ENCODE assay signal across 22 cellular contexts in genomic region chr17:16953347-16953746, GRCh38. TPM values are rescaled to one million over a fixed set of nuclear protein-coding genes. Genes with fewer than 3 reads are reported as not detected.
DNase-seq lines count a peak whose midpoint lies in the region; ATAC-seq and TF ChIP-seq lines count a peak whose summit lies in the region.
"Had no signal": no experiment of that assay in that cellular context is flagged by ENCODE, and none has a peak within 500 bp of the region (broad histone marks: within the 10 kb centered on the region; RNA-seq: fewer than 3 reads in every experiment).

No MANE protein-coding gene starts in this region.

- POLR2A ChIA-PET in activated B cell treated with CpG ODN at 0.5 μM for 24 hours (lab: Charles Lee) = interaction anchor here (1.2 to 5.7 kb wide), 3 partner anchors 17 to 35 kb away, joined by 3 to 25 read pairs (median 9); no protein-coding TSS in a partner anchor

- H3K4me3 Mint-ChIP-seq in IgD-negative memory B cell (peak overlapping the region in 2 of 4 donors; percentile 68 to 80), activated B cell treated with CpG ODN at 0.5 μM for 24 hours (no peak overlapping the region)
- no peak overlapping the region for H3K4me3 Mint-ChIP-seq in activated T-helper 17 cell treated with anti-CD3 and anti-CD28 coated beads, Interleukin-2, amount 50 U/mL, for 72 hours
- H3K4me3 Mint-ChIP-seq: CD8-positive, alpha-beta memory T cell had no signal

- ATAC-seq in activated B cell treated with CpG ODN at 0.5 μM for 24 hours (ENCODE audit: low read depth) (no peak), HG03139 (IDR thresholded peaks at IDR 0.05; ENCODE audit: unreplicated experiment) (no peak)
- ATAC-seq in activated T-helper 17 cell treated with anti-CD3 and anti-CD28 coated beads, Interleukin-2, amount 50 U/mL, for 72 hours (replicated peaks) = no peak
- ATAC-seq: HCT116, Right ventricle myocardium inferior had no signal

- H3K4me1 Mint-ChIP-seq in IgD-negative memory B cell (peaks cover 44 to 55% (median 46%) of the 10 kb centered on the region in 3 donors), activated B cell treated with CpG ODN at 0.5 μM for 24 hours (peaks cover 70% of the 10 kb centered on the region)
- H3K4me1 Mint-ChIP-seq in activated T-helper 17 cell treated with anti-CD3 and anti-CD28 coated beads, Interleukin-2, amount 50 U/mL, for 72 hours = no peaks in the 10 kb centered on the region
- H3K4me1 Mint-ChIP-seq: CD8-positive, alpha-beta memory T cell had no signal

- CTCF ChIA-PET in activated B cell treated with CpG ODN at 0.5 μM for 24 hours (lab: Charles Lee) = interaction anchor here (1.6 kb wide), 1 partner anchor 38 kb away, joined by 5 read pairs; no protein-coding TSS in a partner anchor

- peaks cover 27% of the 10 kb centered on the region for H3K36me3 Mint-ChIP-seq in IgD-negative memory B cell
- H3K36me3 Mint-ChIP-seq in activated B cell treated with CpG ODN at 0.5 μM for 24 hours (ENCODE audit: low read depth) = peaks cover 87% of the 10 kb centered on the region
- no peaks in the 10 kb centered on the region for H3K36me3 Mint-ChIP-seq in activated T-helper 17 cell treated with anti-CD3 and anti-CD28 coated beads, Interleukin-2, amount 50 U/mL, for 72 hours (ENCODE audit: low read depth)

- no peak overlapping the region for H3K4me3 ChIP-seq in foreskin fibroblast (ENCODE audit: low read depth in 1 of 2, low read length in 2 of 2)
- H3K4me3 ChIP-seq: SJSA1 had no signal

- H3K9me3 Mint-ChIP-seq in IgD-negative memory B cell (peaks cover 2 to 10% (median 9%) of the 10 kb centered on the region in 3 donors), activated B cell treated with CpG ODN at 0.5 μM for 24 hours (peaks cover 13% of the 10 kb centered on the region)
- H3K9me3 Mint-ChIP-seq in activated T-helper 17 cell treated with anti-CD3 and anti-CD28 coated beads, Interleukin-2, amount 50 U/mL, for 72 hours = peaks cover 10% of the 10 kb centered on the region

- peaks cover 3% of the 10 kb centered on the region for H3K27me3 Mint-ChIP-seq in IgD-negative memory B cell
- no peaks in the 10 kb centered on the region for H3K27me3 Mint-ChIP-seq in activated B cell treated with CpG ODN at 0.5 μM for 24 hours
- H3K27me3 Mint-ChIP-seq in activated T-helper 17 cell treated with anti-CD3 and anti-CD28 coated beads, Interleukin-2, amount 50 U/mL, for 72 hours = peaks cover 31% of the 10 kb centered on the region

- intact Hi-C loops in activated B cell treated with CpG ODN at 0.5 μM for 24 hours (cut with micrococcal nuclease) = no loop called here

- DNase-seq in AG20443 (ENCODE audit: low spot score) (peak; percentile 1), activated B cell treated with CpG ODN at 0.5 μM for 24 hours (no peak), mesenteric fat pad (ENCODE audit: low spot score) (peak; percentile 30), foreskin fibroblast (no peak)
- DNase-seq: Calu3; CD8-positive, alpha-beta memory T cell; DMS153; GOT3; KG1; NCI-H1417; NCI-H1694 treated with DMSO at 0.1 percent for 48 hours; NCI-H446; NCI-H526 had no signal

- no peak for TF ChIP-seq CTCF in activated B cell treated with CpG ODN at 0.5 μM for 24 hours (IDR thresholded peaks at IDR 0.05)
- no peak for TF ChIP-seq CTCF in foreskin fibroblast (IDR thresholded peaks at IDR 0.05; ENCODE audit: low read depth, low read length)

- peak overlapping the region in 2 of 3 donors; percentile 35 to 93 for H3K27ac Mint-ChIP-seq in IgD-negative memory B cell
- H3K27ac Mint-ChIP-seq in activated B cell treated with CpG ODN at 0.5 μM for 24 hours = peak overlapping the region; percentile 30
- H3K27ac Mint-ChIP-seq in activated T-helper 17 cell treated with anti-CD3 and anti-CD28 coated beads, Interleukin-2, amount 50 U/mL, for 72 hours = no peak overlapping the region
- H3K27ac Mint-ChIP-seq: CD8-positive, alpha-beta memory T cell had no signal

RNA-seq across cellular contexts. Expression of gene TNFRSF13B, which starts 18.6 kb away (rescaled TPM):
- polyA plus RNA-seq in IgD-negative memory B cell = 224 TPM
- total RNA-seq in activated B cell treated with CpG ODN at 0.5 μM for 24 hours (316 and 342 TPM in 2 replicates), mesenteric fat pad (not detected)
- not detected for total RNA-seq in activated T-helper 17 cell treated with anti-CD3 and anti-CD28 coated beads, Interleukin-2, amount 50 U/mL, for 72 hours
- total RNA-seq: A673; Calu3; CD8-positive, alpha-beta memory T cell; Daoy; HT1080; Right ventricle myocardium inferior; SJSA1 had no signal
- polyA plus RNA-seq: CD8-positive, alpha-beta memory T cell had no signal

Comparison
In these comparisons a context has a peak if more than half of its experiments do, and no peak if none do; other contexts are left out.
1. DNase-seq: peak in AG20443 (single experiment) and mesenteric fat pad (single experiment); none in activated B cell treated with CpG ODN at 0.5 μM for 24 hours (single experiment) and foreskin fibroblast (0 of 2).
2. RNA of gene TNFRSF13B, which starts 18.6 kb away (total RNA-seq): 316 to 342 TPM in activated B cell treated with CpG ODN at 0.5 μM for 24 hours; not detected in mesenteric fat pad (single experiment) and not detected in activated T-helper 17 cell treated with anti-CD3 and anti-CD28 coated beads, Interleukin-2, amount 50 U/mL, for 72 hours; every median in the first group is over 100 times any median in the second.